13 cellular contexts compared by ENCODE assay signal in the genomic region with DNA sequence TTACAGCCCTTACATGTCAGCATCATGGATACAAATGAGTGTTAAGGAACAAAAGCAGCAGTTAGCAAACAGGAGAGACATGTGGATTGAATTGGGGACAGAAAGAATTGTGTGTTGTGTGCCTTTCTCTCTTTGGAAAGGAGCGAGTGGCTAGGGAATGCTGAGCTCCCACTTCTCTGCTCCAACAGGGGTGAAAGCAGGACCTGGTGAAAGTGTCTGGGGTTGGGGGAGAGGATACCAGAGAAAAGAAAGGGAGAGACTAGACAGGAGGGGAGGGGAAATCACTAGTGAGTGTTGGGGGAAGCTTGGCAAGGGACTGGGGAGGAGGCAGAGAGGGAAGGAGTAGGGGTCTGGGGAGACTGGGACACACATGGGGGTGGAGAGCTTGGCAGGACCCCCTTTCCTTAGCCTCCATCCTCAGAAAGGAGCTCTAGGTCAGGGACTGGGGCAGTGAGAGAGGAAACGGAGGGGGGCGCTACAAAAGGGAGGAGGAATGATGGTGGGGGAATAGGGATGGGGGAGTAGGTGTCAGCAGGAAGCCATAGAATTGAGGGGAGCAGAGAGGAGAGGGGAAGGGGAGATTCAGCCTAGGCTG. TPM values are rescaled to one million over a fixed set of nuclear protein-coding genes. Genes with fewer than 3 reads are reported as not detected.
DNase-seq lines count a peak whose midpoint lies in the region; ATAC-seq and TF ChIP-seq lines count a peak whose summit lies in the region.
"Had no signal": no experiment of that assay in that cellular context is flagged by ENCODE, and none has a peak within 500 bp of the region (broad histone marks: within the 10 kb centered on the region; RNA-seq: fewer than 3 reads in every experiment).

No MANE protein-coding gene starts in this region.

- H3K4me3 ChIP-seq in PC-3 (ENCODE audit: low read length): peak overlapping the region; percentile 96
- peak overlapping the region; percentile 10 for H3K4me3 ChIP-seq in ectodermal cell (ENCODE audit: insufficient read depth, low read depth, low read length)

- no TSS peak for BruUV-seq in PC-3 (replicated peaks; lab: Mats Ljungman, UMichigan)

- no peaks in the 10 kb centered on the region for H3K9me3 Mint-ChIP-seq in nephron
- no peaks in the 10 kb centered on the region for H3K9me3 Mint-ChIP-seq in type B pancreatic cell
- H3K9me3 Mint-ChIP-seq: dendritic cell treated with granulocyte-macrophage colony-stimulating factor and Interleukin-4, amounts not matched to agents 40 ng/mL and 50 ng/mL, for 4 days had no signal

- DNase-seq in PC-3 (no peak), type B pancreatic cell (ENCODE audit: extremely low spot score, unreplicated experiment) (no peak), GM19238 (ENCODE audit: insufficient read length, low spot score) (no peak)
- no peak for DNase-seq in stimulated activated CD4-positive, alpha-beta T cell treated with anti-CD3 and anti-CD28 coated beads, Interleukin-1b, Interleukin-23, amount 100 ng/mL, for 48 hours
- no peak for DNase-seq in activated CD4-positive, alpha-beta T cell treated with anti-CD3 and anti-CD28 coated beads for 4 hours
- DNase-seq: activated T-cell treated with anti-CD3 and anti-CD28 coated beads for 4 hours; GOT3; NCI-H1092; NK-92 treated with Interleukin-12 subunit alpha and Interleukin-12 subunit beta, amount 100 ng/mL, for 24 hours; stimulated activated naive CD4-positive, alpha-beta T cell had no signal

- peaks cover 73% of the 10 kb centered on the region for H3K79me2 ChIP-seq in PC-3 (ENCODE audit: low read length)

- CTCF ChIA-PET in PC-3 (lab: Charles Lee): no interaction called here

- H3K27ac Mint-ChIP-seq in nephron: peak overlapping the region; percentile 95 to 97 (median 96)
- H3K27ac Mint-ChIP-seq in type B pancreatic cell: peak overlapping the region; percentile 1
- H3K27ac Mint-ChIP-seq: dendritic cell treated with granulocyte-macrophage colony-stimulating factor and Interleukin-4, amounts not matched to agents 40 ng/mL and 50 ng/mL, for 4 days had no signal

- H3F3A ChIP-seq in PC-3 (ENCODE audit: low read length, unreplicated experiment): no peaks in the 10 kb centered on the region

- no peak overlapping the region for H3K9ac ChIP-seq in PC-3 (ENCODE audit: low read length)

- H3K36me3 ChIP-seq in PC-3 (ENCODE audit: low read depth, low read length) (no peaks in the 10 kb centered on the region), ectodermal cell (ENCODE audit: control insufficient read depth, insufficient read depth, low read length) (no peaks in the 10 kb centered on the region)

- H3K4me3 Mint-ChIP-seq in nephron (peak overlapping the region; percentile 87 to 95 (median 92)), type B pancreatic cell (peak overlapping the region; percentile 90)
- H3K4me3 Mint-ChIP-seq: dendritic cell treated with granulocyte-macrophage colony-stimulating factor and Interleukin-4, amounts not matched to agents 40 ng/mL and 50 ng/mL, for 4 days had no signal

- H3K4me1 Mint-ChIP-seq in nephron (peaks cover 60% of the 10 kb centered on the region), type B pancreatic cell (ENCODE audit: unreplicated experiment) (peaks cover 54% of the 10 kb centered on the region)

- intact Hi-C loops in PC-3 (cut with micrococcal nuclease): no loop called here

- H3K4me2 ChIP-seq in PC-3 (ENCODE audit: low read length): peak overlapping the region; percentile 87

- H3K36me3 Mint-ChIP-seq in nephron (ENCODE audit: low read depth) (peaks cover 14% of the 10 kb centered on the region), type B pancreatic cell (no peaks in the 10 kb centered on the region)

- WGBS in ectodermal cell, 2 experiments: 39 to 49% methylated on average over 3 of the region's 3 CpGs

- H3K27me3 Mint-ChIP-seq in nephron (ENCODE audit: low read depth): peaks cover 14% of the 10 kb centered on the region
- H3K27me3 Mint-ChIP-seq in type B pancreatic cell: peaks cover 24% of the 10 kb centered on the region

- TF ChIP-seq CTCF in PC-3 (conservative IDR thresholded peaks at IDR 0.05; ENCODE audit: low read depth, low read length) (no peak), nephron (IDR thresholded peaks at IDR 0.05; ENCODE audit: unreplicated experiment in 3 of 3) (no peak), type B pancreatic cell (conservative IDR thresholded peaks at IDR 0.05) (no peak)

- POLR2A ChIA-PET in PC-3 (lab: Charles Lee; ENCODE audit: unreplicated experiment): interaction anchor here (0.6 kb wide), 1 partner anchor 21 kb away, joined by 11 read pairs; no protein-coding TSS in a partner anchor

- 0 out of 2 replicates have a peak, but pooled peaks cover 4% of the 10 kb centered on the region for H4K20me1 ChIP-seq in PC-3 (ENCODE audit: low read length)

- peaks cover 27% of the 10 kb centered on the region for H3K4me1 ChIP-seq in PC-3 (ENCODE audit: insufficient read depth, low read length)
- peaks cover 50% of the 10 kb centered on the region for H3K4me1 ChIP-seq in ectodermal cell (ENCODE audit: control insufficient read depth, insufficient read depth, low read length)

- H3K27me3 ChIP-seq in PC-3 (ENCODE audit: low read length): no peaks in the 10 kb centered on the region
- no peaks in the 10 kb centered on the region for H3K27me3 ChIP-seq in ectodermal cell (ENCODE audit: control insufficient read depth, insufficient read depth, low read length, poor library complexity, severe bottlenecking)

- ATAC-seq in PC-3: no peak

- no peak overlapping the region for H3K27ac ChIP-seq in PC-3 (ENCODE audit: low read length)
- no peak overlapping the region for H3K27ac ChIP-seq in ectodermal cell (ENCODE audit: insufficient read depth, low read depth, low read length, poor library complexity, severe bottlenecking)

- H3K9me2 ChIP-seq in PC-3 (replicated peaks; ENCODE audit: low read length): no peaks in the 10 kb centered on the region

- H3K9me3 ChIP-seq in PC-3 (ENCODE audit: low read length): no peaks in the 10 kb centered on the region
- no peaks in the 10 kb centered on the region for H3K9me3 ChIP-seq in ectodermal cell (ENCODE audit: control insufficient read depth, low read length)

- no peak overlapping the region for H2AFZ ChIP-seq in PC-3 (ENCODE audit: low read length)

RNA-seq across cellular contexts. Expression of gene KIRREL1, which starts 2.2 kb away (rescaled TPM):
- total RNA-seq in PC-3 (2014; rRNA removed): 49.8 and 57.1 TPM in 2 replicates
- polyA plus RNA-seq in ectodermal cell (2013, experiment 1 of 4): 65.0 TPM
- polyA plus RNA-seq in ectodermal cell (2013, experiment 2 of 4): 86.9 TPM
- 52.1 TPM for polyA plus RNA-seq in ectodermal cell (2013, experiment 3 of 4)
- 60.9 TPM for polyA plus RNA-seq in ectodermal cell (2013, experiment 4 of 4)
- 15.0 and 51.6 TPM in 2 replicates for total RNA-seq in type B pancreatic cell (ENCODE audit: low replicate concordance)
